21 cellular contexts compared by ENCODE assay signal in genomic region chr3:128872744-128873143, GRCh38.
"Had no signal": no experiment of that assay in that cellular context is flagged by ENCODE, and none has a peak within 500 bp of the region (broad histone marks: within the 10 kb centered on the region; RNA-seq: fewer than 3 reads in every experiment).

No MANE protein-coding gene starts in this region.

- H3K27me3 ChIP-seq: SJSA1 had no signal

- H3K27ac ChIP-seq: KMS-11, SJSA1, SK-N-MC had no signal

- H3K4me1 ChIP-seq: SJSA1 had no signal

- FAIRE-seq: RCC 7860 had no signal

- H3K36me3 ChIP-seq: SJSA1 had no signal

- H3K9me3 ChIP-seq: SJSA1 had no signal

- H3K4me3 ChIP-seq: SJSA1, SK-N-MC had no signal

- H3K9ac ChIP-seq: KMS-11 had no signal

- DNase-seq: Kasumi-1, MM.1S, MV-4-11, NCI-H1048, NCI-H1105, NCI-H1694 treated with DMSO at 0.1 percent for 48 hours, NCI-H2029, NCI-H2081 treated with DMSO at 0.1 percent for 48 hours, NCI-H2171, NCI-H226, NCI-H446, NCI-H510A, NCI-H524 treated with DMSO at 0.1 percent for 48 hours, Right ventricle myocardium superior, RPMI8226, SIG-M5, SW 1271 had no signal
